In the genomic region with DNA sequence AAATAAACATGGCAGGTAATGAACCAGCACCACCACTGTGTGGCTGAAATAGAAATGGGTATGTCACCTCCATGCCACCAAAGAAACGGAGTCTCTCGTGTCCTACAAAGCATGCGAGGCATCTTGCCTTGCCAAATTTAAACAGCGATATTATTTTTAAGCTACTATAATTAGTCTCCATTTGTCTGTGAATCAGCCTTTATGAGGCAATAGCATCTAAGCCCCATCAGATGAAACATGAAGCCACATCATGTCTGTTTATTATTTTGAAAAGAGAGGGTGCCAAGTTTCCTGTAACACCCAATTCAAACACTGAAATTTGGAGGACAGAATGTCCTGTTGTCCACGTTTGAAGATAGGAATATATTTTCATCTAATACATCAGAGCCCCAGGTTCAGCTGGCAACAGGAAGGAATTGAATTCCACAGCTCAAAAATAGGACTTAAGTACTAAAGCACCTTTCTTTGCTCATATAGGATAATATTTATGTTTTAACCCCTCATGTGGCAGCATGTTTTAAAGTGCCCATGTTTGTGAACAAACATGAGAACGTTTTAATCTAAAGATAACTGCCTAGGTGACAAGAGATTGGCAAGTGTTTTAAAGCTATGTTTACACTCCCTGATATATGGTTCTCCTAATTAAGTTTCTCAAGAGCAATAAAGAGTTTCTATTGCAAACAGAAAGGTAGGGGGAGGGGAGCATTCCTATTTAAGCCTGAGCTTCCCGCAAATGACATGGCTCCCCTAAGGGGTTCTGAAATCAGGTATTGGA, we compare ENCODE assay signal across 10 cellular contexts.
A peak's percentile ranks its signal among the peaks of the same experiment; 100 is the strongest.
DNase-seq lines count a peak whose midpoint lies in the region; ATAC-seq and TF ChIP-seq lines count a peak whose summit lies in the region.
"Had no signal": no experiment of that assay in that cellular context is flagged by ENCODE, and none has a peak within 500 bp of the region (broad histone marks: within the 10 kb centered on the region; RNA-seq: fewer than 3 reads in every experiment).

No MANE protein-coding gene starts in this region.

- H3K27me3 ChIP-seq in hepatocyte: no peaks in the 10 kb centered on the region

- H3K27ac Mint-ChIP-seq in MCF 10A (ENCODE audit: low read depth, unreplicated experiment): peak overlapping the region; percentile 90
- H3K27ac Mint-ChIP-seq in activated naive CD4-positive, alpha-beta T cell treated with anti-CD3 and anti-CD28 coated beads for 36 hours: no peak overlapping the region
- H3K27ac Mint-ChIP-seq: activated naive CD4-positive, alpha-beta T cell treated with anti-CD3 and anti-CD28 coated beads, Interleukin-2, amount 50 U/mL, for 24 hours; T-helper 1 cell treated with Interleukin-12 subunit alpha and Interleukin-12 subunit beta and Interleukin-4 antibody, amounts not matched to agents 30 μg/mL and 1 μg/mL, for 36 hours had no signal

- H3K9me2 ChIP-seq in hepatocyte (replicated peaks; ENCODE audit: insufficient read depth): no peaks in the 10 kb centered on the region

- H3K9me3 ChIP-seq in hepatocyte (ENCODE audit: low read depth): no peaks in the 10 kb centered on the region

- DNase-seq in LoVo (ENCODE audit: low spot score): peak; percentile 47
- peak; percentile 84 for DNase-seq in MCF 10A (ENCODE audit: unreplicated experiment)
- peak; percentile 70 for DNase-seq in hepatocyte (ENCODE audit: low spot score)
- peak; percentile 31 for DNase-seq in stromal cell of bone marrow (ENCODE audit: low read depth)
- no peak for DNase-seq in activated naive CD4-positive, alpha-beta T cell treated with anti-CD3 and anti-CD28 coated beads for 36 hours
- DNase-seq in activated CD4-positive, alpha-beta T cell treated with anti-CD3 and anti-CD28 coated beads, Interleukin-2, amount 50 U/mL, for 4 hours: no peak
- no peak for DNase-seq in DMS53 (lab: John Stamatoyannopoulos, UW)

- no peaks in the 10 kb centered on the region for H3K9me3 Mint-ChIP-seq in MCF 10A (ENCODE audit: unreplicated experiment)
- no peaks in the 10 kb centered on the region for H3K9me3 Mint-ChIP-seq in activated naive CD4-positive, alpha-beta T cell treated with anti-CD3 and anti-CD28 coated beads for 36 hours
- H3K9me3 Mint-ChIP-seq: activated naive CD4-positive, alpha-beta T cell treated with anti-CD3 and anti-CD28 coated beads, Interleukin-2, amount 50 U/mL, for 24 hours; T-helper 1 cell treated with Interleukin-12 subunit alpha and Interleukin-12 subunit beta and Interleukin-4 antibody, amounts not matched to agents 30 μg/mL and 1 μg/mL, for 36 hours had no signal

- peak overlapping the region; percentile 25 for H3K4me2 ChIP-seq in hepatocyte

- POLR2A ChIA-PET in MCF 10A (lab: Yijun Ruan, JAX): interaction anchor here (0.7 to 1.4 kb wide), 9 partner anchors 11 to 1071 kb away, joined by 3 to 8 read pairs (median 3); no protein-coding TSS in a partner anchor

- TF ChIP-seq CTCF in MCF 10A (IDR thresholded peaks at IDR 0.05; ENCODE audit: unreplicated experiment) (no peak), hepatocyte (IDR thresholded peaks at IDR 0.05; ENCODE audit: poor library complexity) (no peak)

- H3K4me3 Mint-ChIP-seq in MCF 10A (ENCODE audit: unreplicated experiment): peak overlapping the region; percentile 30
- H3K4me3 Mint-ChIP-seq in activated naive CD4-positive, alpha-beta T cell treated with anti-CD3 and anti-CD28 coated beads for 36 hours: no peak overlapping the region
- H3K4me3 Mint-ChIP-seq: activated naive CD4-positive, alpha-beta T cell treated with anti-CD3 and anti-CD28 coated beads, Interleukin-2, amount 50 U/mL, for 24 hours; T-helper 1 cell treated with Interleukin-12 subunit alpha and Interleukin-12 subunit beta and Interleukin-4 antibody, amounts not matched to agents 30 μg/mL and 1 μg/mL, for 36 hours had no signal

- no peak overlapping the region for H3K4me3 ChIP-seq in hepatocyte

- no peaks in the 10 kb centered on the region for H3K36me3 Mint-ChIP-seq in MCF 10A (ENCODE audit: insufficient read depth, unreplicated experiment)
- H3K36me3 Mint-ChIP-seq in activated naive CD4-positive, alpha-beta T cell treated with anti-CD3 and anti-CD28 coated beads for 36 hours (ENCODE audit: low read depth): no peaks in the 10 kb centered on the region
- H3K36me3 Mint-ChIP-seq: activated naive CD4-positive, alpha-beta T cell treated with anti-CD3 and anti-CD28 coated beads, Interleukin-2, amount 50 U/mL, for 24 hours had no signal

- no peaks in the 10 kb centered on the region for H3K36me3 ChIP-seq in hepatocyte (replicated peaks; ENCODE audit: insufficient read depth, low read depth)

- peaks cover 74% of the 10 kb centered on the region for H3K4me1 ChIP-seq in hepatocyte (ENCODE audit: insufficient read depth)

- no peak for ATAC-seq in HG02642 (IDR thresholded peaks at IDR 0.05; ENCODE audit: poor library complexity, unreplicated experiment)

- peak overlapping the region; percentile 90 for H3K27ac ChIP-seq in hepatocyte

- peaks cover 31% of the 10 kb centered on the region for H3K79me2 ChIP-seq in hepatocyte

- no peaks in the 10 kb centered on the region for H4K20me1 ChIP-seq in hepatocyte (ENCODE audit: insufficient read depth, poor library complexity, severe bottlenecking)

- peaks cover 31% of the 10 kb centered on the region for H3K4me1 Mint-ChIP-seq in MCF 10A (ENCODE audit: insufficient read depth, unreplicated experiment)
- H3K4me1 Mint-ChIP-seq in activated naive CD4-positive, alpha-beta T cell treated with anti-CD3 and anti-CD28 coated beads for 36 hours (ENCODE audit: low read depth): no peaks in the 10 kb centered on the region
- H3K4me1 Mint-ChIP-seq: activated naive CD4-positive, alpha-beta T cell treated with anti-CD3 and anti-CD28 coated beads, Interleukin-2, amount 50 U/mL, for 24 hours had no signal

- 28% methylated on average over 7 of the region's 7 CpGs for WGBS in hepatocyte (ENCODE audit: low lambda C conversion rate, missing lambda C conversion rate)

- H2AFZ ChIP-seq in hepatocyte: no peak overlapping the region

- no TSS peak for BruUV-seq in MCF 10A (replicated peaks; lab: Mats Ljungman, UMichigan)

- CTCF ChIA-PET in MCF 10A (lab: Yijun Ruan, JAX): interaction anchor here (0.6 to 2.1 kb wide), 10 partner anchors 18 to 219 kb away, joined by 3 to 7 read pairs (median 3); a partner anchor contains a TSS
- CTCF ChIA-PET in activated naive CD4-positive, alpha-beta T cell treated with anti-CD3 and anti-CD28 coated beads for 36 hours (lab: Charles Lee): interaction anchor here (0.8 kb wide), 1 partner anchor 1646 kb away, joined by 3 read pairs; no protein-coding TSS in a partner anchor

- intact Hi-C loops in MCF 10A (cut with micrococcal nuclease): loop anchor here (5.0 kb wide), 1 partner anchor 88 kb away; a partner anchor contains a TSS
- intact Hi-C loops in activated naive CD4-positive, alpha-beta T cell treated with anti-CD3 and anti-CD28 coated beads for 36 hours (cut with micrococcal nuclease): no loop called here

- no peaks in the 10 kb centered on the region for H3K27me3 Mint-ChIP-seq in MCF 10A (ENCODE audit: insufficient read depth, unreplicated experiment)
- H3K27me3 Mint-ChIP-seq in activated naive CD4-positive, alpha-beta T cell treated with anti-CD3 and anti-CD28 coated beads for 36 hours (ENCODE audit: low read depth): no peaks in the 10 kb centered on the region
- H3K27me3 Mint-ChIP-seq: activated naive CD4-positive, alpha-beta T cell treated with anti-CD3 and anti-CD28 coated beads, Interleukin-2, amount 50 U/mL, for 24 hours had no signal

Comparison
In these comparisons a context has a peak if more than half of its experiments do, and no peak if none do; other contexts are left out.
1. DNase-seq: peak in LoVo (single experiment), MCF 10A (single experiment), hepatocyte (single experiment) and stromal cell of bone marrow (single experiment); none in activated naive CD4-positive, alpha-beta T cell treated with anti-CD3 and anti-CD28 coated beads for 36 hours (single experiment), activated CD4-positive, alpha-beta T cell treated with anti-CD3 and anti-CD28 coated beads, Interleukin-2, amount 50 U/mL, for 4 hours (0 of 2) and DMS53 (single experiment).